In the genomic region with DNA sequence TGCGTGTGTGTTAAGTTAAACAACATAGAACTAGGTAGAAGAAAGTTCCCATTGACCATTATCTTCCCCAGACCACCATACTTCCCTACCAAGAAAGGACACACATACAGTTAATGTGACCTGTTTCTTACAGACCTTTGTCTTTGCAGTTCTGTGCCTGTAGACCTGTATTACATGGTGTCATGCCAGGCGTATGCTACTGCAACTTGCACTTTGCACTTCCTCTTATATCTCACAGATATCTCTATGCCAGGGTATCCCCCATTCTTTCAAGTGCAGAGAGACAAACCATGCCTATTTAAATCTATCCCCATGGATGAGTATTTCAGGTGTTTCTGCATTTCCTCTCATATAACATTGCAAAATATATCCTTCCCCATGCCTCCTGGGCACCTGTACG, we compare ENCODE assay signal across 20 cellular contexts.
"Had no signal": no experiment of that assay in that cellular context is flagged by ENCODE, and none has a peak within 500 bp of the region (broad histone marks: within the 10 kb centered on the region; RNA-seq: fewer than 3 reads in every experiment).

No MANE protein-coding gene starts in this region.

- H3K27me3 ChIP-seq: ovary, right atrium auricular region, testis, tibial nerve, upper lobe of right lung had no signal

- H3K4me1 ChIP-seq: foreskin keratinocyte, upper lobe of right lung had no signal

- H3K27ac Mint-ChIP-seq: endodermal cell; immature natural killer cell; naive thymus-derived CD8-positive, alpha-beta T cell; stimulated activated effector memory CD8-positive, alpha-beta T cell treated with anti-CD3 and anti-CD28 coated beads, Interleukin-12 subunit alpha, Interleukin-12 subunit beta, amount 100 ng/mL, for 72 hours; stimulated activated naive CD8-positive, alpha-beta T cell treated with anti-CD3 and anti-CD28 coated beads, Interleukin-15, Interleukin-2, amounts not matched to agents 100 ng/mL and 50 ng/mL, for 24 hours had no signal

- ATAC-seq: left ventricle myocardium superior; naive thymus-derived CD8-positive, alpha-beta T cell; stimulated activated effector memory CD8-positive, alpha-beta T cell treated with anti-CD3 and anti-CD28 coated beads, Interleukin-12 subunit alpha, Interleukin-12 subunit beta, amount 100 ng/mL, for 72 hours; upper lobe of right lung had no signal

- FAIRE-seq: endothelial cell of umbilical vein, keratinocyte had no signal

- H3K36me3 ChIP-seq: ovary, right atrium auricular region, tibial nerve, upper lobe of right lung had no signal

- H3K9me3 Mint-ChIP-seq: endodermal cell; immature natural killer cell; naive thymus-derived CD8-positive, alpha-beta T cell; neural crest cell; stimulated activated effector memory CD8-positive, alpha-beta T cell treated with anti-CD3 and anti-CD28 coated beads, Interleukin-12 subunit alpha, Interleukin-12 subunit beta, amount 100 ng/mL, for 72 hours; stimulated activated naive CD8-positive, alpha-beta T cell treated with anti-CD3 and anti-CD28 coated beads, Interleukin-15, Interleukin-2, amounts not matched to agents 100 ng/mL and 50 ng/mL, for 24 hours had no signal

- H3K36me3 Mint-ChIP-seq: naive thymus-derived CD8-positive, alpha-beta T cell; stimulated activated effector memory CD8-positive, alpha-beta T cell treated with anti-CD3 and anti-CD28 coated beads, Interleukin-12 subunit alpha, Interleukin-12 subunit beta, amount 100 ng/mL, for 72 hours had no signal

- H3K27ac ChIP-seq: coronary artery, foreskin keratinocyte, ovary, right atrium auricular region, testis, tibial nerve, upper lobe of right lung had no signal

- H3K4me3 Mint-ChIP-seq: endodermal cell; immature natural killer cell; naive thymus-derived CD8-positive, alpha-beta T cell; neural crest cell; stimulated activated effector memory CD8-positive, alpha-beta T cell treated with anti-CD3 and anti-CD28 coated beads, Interleukin-12 subunit alpha, Interleukin-12 subunit beta, amount 100 ng/mL, for 72 hours; stimulated activated naive CD8-positive, alpha-beta T cell treated with anti-CD3 and anti-CD28 coated beads, Interleukin-15, Interleukin-2, amounts not matched to agents 100 ng/mL and 50 ng/mL, for 24 hours had no signal

- H3K4me3 ChIP-seq: coronary artery, ovary, right atrium auricular region, testis, tibial nerve, upper lobe of right lung had no signal

- DNase-seq: effector CD4-positive, alpha-beta T cell; endodermal cell; erythroblast; foreskin keratinocyte; immature natural killer cell; left ventricle myocardium superior; naive thymus-derived CD8-positive, alpha-beta T cell; ovary; stimulated activated CD4-positive, alpha-beta T cell treated with anti-CD3 and anti-CD28 coated beads, Interleukin-4, amount 100 ng/mL, for 1 hour; stimulated activated CD8-positive, alpha-beta memory T cell treated with anti-CD3 and anti-CD28 coated beads, Interleukin-4, amount 100 ng/mL, for 48 hours; testis; upper lobe of right lung had no signal

- H3K9me3 ChIP-seq: ovary, right atrium auricular region, testis, tibial nerve, upper lobe of right lung had no signal
